In genomic region chr5:76701298-76701697, GRCh38 we compare ENCODE assay signal across 13 cellular contexts. TPM values are rescaled to one million over a fixed set of nuclear protein-coding genes. Genes with fewer than 3 reads are reported as not detected.
DNase-seq lines count a peak whose midpoint lies in the region; ATAC-seq, FAIRE-seq and TF ChIP-seq lines count a peak whose summit lies in the region.
"Had no signal": no experiment of that assay in that cellular context is flagged by ENCODE, and none has a peak within 500 bp of the region (broad histone marks: within the 10 kb centered on the region; RNA-seq: fewer than 3 reads in every experiment).

No MANE protein-coding gene starts in this region.

- DNase-seq in EL: peak; percentile 88
- peak; percentile 82 for DNase-seq in epithelial cell of prostate (ENCODE audit: low read depth, low spot score)
- DNase-seq in omental fat pad (ENCODE audit: low spot score): no peak
- no peak for DNase-seq in frontal cortex (ENCODE audit: low spot score in 2 of 2)
- no peak for DNase-seq in T-helper 1 cell
- no peak for DNase-seq in activated effector memory CD4-positive, alpha-beta T cell treated with anti-CD3 and anti-CD28 coated beads, Interleukin-2, amount 50 U/mL, for 16 hours
- DNase-seq: aorta; CD8-positive, alpha-beta T cell; H7; upper lobe of left lung had no signal

- no peak for TF ChIP-seq CTCF in omental fat pad (IDR thresholded peaks at IDR 0.05)

- FAIRE-seq in frontal cortex (lab: Jason Lieb, UNC): no peak

- H3K27ac ChIP-seq in epithelial cell of prostate: no peak overlapping the region
- H3K27ac ChIP-seq: upper lobe of left lung had no signal

- ATAC-seq in omental fat pad (ENCODE audit: low FRiP score): peak; percentile 98
- no peak for ATAC-seq in GM19328 (IDR thresholded peaks at IDR 0.05; ENCODE audit: unreplicated experiment)
- ATAC-seq: CD8-positive, alpha-beta T cell; Panc1 had no signal

TF ChIP-seq in PFSK-1, 5 proteins besides CTCF, POLR2A, EP300 and RAD21:
- TF ChIP-seq FOXP2 (optimal IDR thresholded peaks at IDR 0.05; ENCODE audit: borderline replicate concordance, extremely low read depth, extremely low read length, insufficient read depth): peak; percentile 67
- TF ChIP-seq, protein P1, sequence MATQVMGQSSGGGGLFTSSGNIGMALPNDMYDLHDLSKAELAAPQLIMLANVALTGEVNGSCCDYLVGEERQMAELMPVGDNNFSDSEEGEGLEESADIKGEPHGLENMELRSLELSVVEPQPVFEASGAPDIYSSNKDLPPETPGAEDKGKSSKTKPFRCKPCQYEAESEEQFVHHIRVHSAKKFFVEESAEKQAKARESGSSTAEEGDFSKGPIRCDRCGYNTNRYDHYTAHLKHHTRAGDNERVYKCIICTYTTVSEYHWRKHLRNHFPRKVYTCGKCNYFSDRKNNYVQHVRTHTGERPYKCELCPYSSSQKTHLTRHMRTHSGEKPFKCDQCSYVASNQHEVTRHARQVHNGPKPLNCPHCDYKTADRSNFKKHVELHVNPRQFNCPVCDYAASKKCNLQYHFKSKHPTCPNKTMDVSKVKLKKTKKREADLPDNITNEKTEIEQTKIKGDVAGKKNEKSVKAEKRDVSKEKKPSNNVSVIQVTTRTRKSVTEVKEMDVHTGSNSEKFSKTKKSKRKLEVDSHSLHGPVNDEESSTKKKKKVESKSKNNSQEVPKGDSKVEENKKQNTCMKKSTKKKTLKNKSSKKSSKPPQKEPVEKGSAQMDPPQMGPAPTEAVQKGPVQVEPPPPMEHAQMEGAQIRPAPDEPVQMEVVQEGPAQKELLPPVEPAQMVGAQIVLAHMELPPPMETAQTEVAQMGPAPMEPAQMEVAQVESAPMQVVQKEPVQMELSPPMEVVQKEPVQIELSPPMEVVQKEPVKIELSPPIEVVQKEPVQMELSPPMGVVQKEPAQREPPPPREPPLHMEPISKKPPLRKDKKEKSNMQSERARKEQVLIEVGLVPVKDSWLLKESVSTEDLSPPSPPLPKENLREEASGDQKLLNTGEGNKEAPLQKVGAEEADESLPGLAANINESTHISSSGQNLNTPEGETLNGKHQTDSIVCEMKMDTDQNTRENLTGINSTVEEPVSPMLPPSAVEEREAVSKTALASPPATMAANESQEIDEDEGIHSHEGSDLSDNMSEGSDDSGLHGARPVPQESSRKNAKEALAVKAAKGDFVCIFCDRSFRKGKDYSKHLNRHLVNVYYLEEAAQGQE (IDR thresholded peaks at IDR 0.05; ENCODE audit: insufficient read depth in 1 of 2, low read depth in 2 of 2, low read length in 2 of 2): no peak

RNA-seq across cellular contexts. Expression of gene F2R, which starts 14.6 kb away (rescaled TPM):
- polyA plus RNA-seq in PFSK-1 (2012; ENCODE audit: insufficient read length, low read depth): 30.0 TPM
- total RNA-seq in omental fat pad (10 to 100 TPM in 2 of 4 donors, 1 to 10 TPM in 2; 5.8 to 11.3 (median 9.5) TPM), frontal cortex (22.8 TPM)

Comparison
In these comparisons a context has a peak if more than half of its experiments do, and no peak if none do; other contexts are left out.
1. DNase-seq: peak in EL (single experiment) and epithelial cell of prostate (single experiment); none in omental fat pad (single experiment), frontal cortex (0 of 2), T-helper 1 cell (0 of 5) and activated effector memory CD4-positive, alpha-beta T cell treated with anti-CD3 and anti-CD28 coated beads, Interleukin-2, amount 50 U/mL, for 16 hours (single experiment).